Comparison of ENCODE assay signal across 27 cellular contexts in genomic region chr19:38971672-38972071, GRCh38. TPM values are rescaled to one million over a fixed set of nuclear protein-coding genes. Genes with fewer than 3 reads are reported as not detected.
"Had no signal": no experiment of that assay in that cellular context is flagged by ENCODE, and none has a peak within 500 bp of the region (broad histone marks: within the 10 kb centered on the region; RNA-seq: fewer than 3 reads in every experiment).

No MANE protein-coding gene starts in this region.

- H3K27ac ChIP-seq: breast epithelium, esophagus muscularis mucosa, heart right ventricle, left lung, lower lobe of right lung, skin epidermis, testis, transverse colon had no signal

- H3K9me3 ChIP-seq: breast epithelium, esophagus muscularis mucosa, heart right ventricle, left lung, lower lobe of right lung, testis, transverse colon had no signal

- H3K4me1 ChIP-seq: breast epithelium had no signal

- H3K36me3 ChIP-seq: breast epithelium, left lung, lower lobe of right lung, transverse colon had no signal

- DNase-seq: activated CD4-positive, alpha-beta T cell treated with anti-CD3 and anti-CD28 coated beads for 36 hours; activated CD4-positive, CD25-positive, alpha-beta regulatory T cell; activated naive CD4-positive, alpha-beta T cell; activated T-cell treated with anti-CD3 and anti-CD28 coated beads for 4 hours; activated T-cell treated with anti-CD3 and anti-CD28 coated beads, Interleukin-2, amount 50 U/mL, for 72 hours; central memory CD4-positive, alpha-beta T cell; endodermal cell; foreskin melanocyte; heart right ventricle; kidney glomerular epithelial cell; left lung; lower lobe of right lung; mesenchymal stem cell; naive thymus-derived CD8-positive, alpha-beta T cell; stimulated activated CD4-positive, alpha-beta T cell treated with anti-CD3 and anti-CD28 coated beads, Interleukin-12 subunit alpha, Interleukin-12 subunit beta, amount 100 ng/mL, for 4 hours; stimulated activated CD4-positive, alpha-beta T cell treated with anti-CD3 and anti-CD28 coated beads, Interleukin-4, amount 100 ng/mL, for 1 hour; stimulated activated naive CD8-positive, alpha-beta T cell treated with anti-CD3 and anti-CD28 coated beads, Interleukin-15, Interleukin-2, amounts not matched to agents 100 U/mL and 50 U/mL, for 24 hours; testis; transverse colon had no signal

- H3K4me3 ChIP-seq: breast epithelium, esophagus muscularis mucosa, heart right ventricle, left lung, lower lobe of right lung, skin epidermis, testis, transverse colon had no signal

- H3K27me3 ChIP-seq: breast epithelium, testis had no signal

- ATAC-seq: activated CD4-positive, alpha-beta T cell treated with anti-CD3 and anti-CD28 coated beads for 36 hours; activated naive CD4-positive, alpha-beta T cell treated with anti-CD3 and anti-CD28 coated beads, Interleukin-2, amount 50 U/mL, for 72 hours; activated T-cell treated with anti-CD3 and anti-CD28 coated beads, Interleukin-2, amount 50 U/mL, for 72 hours; heart right ventricle; left lung; lower lobe of right lung; naive thymus-derived CD8-positive, alpha-beta T cell; sciatic nerve; stimulated activated naive CD8-positive, alpha-beta T cell treated with anti-CD3 and anti-CD28 coated beads, Interleukin-15, Interleukin-2, amounts not matched to agents 100 U/mL and 50 U/mL, for 24 hours had no signal

RNA-seq across cellular contexts. Expression of gene FBXO17, which starts 3.9 kb away (rescaled TPM):
- total RNA-seq: activated CD4-positive, alpha-beta T cell treated with anti-CD3 and anti-CD28 coated beads for 36 hours; activated T-cell treated with anti-CD3 and anti-CD28 coated beads, Interleukin-2, amount 50 U/mL, for 72 hours; naive thymus-derived CD8-positive, alpha-beta T cell had no signal
- polyA plus RNA-seq: naive thymus-derived CD8-positive, alpha-beta T cell had no signal

RNA-seq across cellular contexts. Expression of gene CCER2, which starts 59.7 kb away (rescaled TPM):
- total RNA-seq: glomerular endothelial cell, left lung, lower lobe of right lung, osteoblast, transverse colon, urinary bladder had no signal
- polyA plus RNA-seq: naive thymus-derived CD8-positive, alpha-beta T cell had no signal
